9 cellular contexts compared by ENCODE assay signal in the genomic region with DNA sequence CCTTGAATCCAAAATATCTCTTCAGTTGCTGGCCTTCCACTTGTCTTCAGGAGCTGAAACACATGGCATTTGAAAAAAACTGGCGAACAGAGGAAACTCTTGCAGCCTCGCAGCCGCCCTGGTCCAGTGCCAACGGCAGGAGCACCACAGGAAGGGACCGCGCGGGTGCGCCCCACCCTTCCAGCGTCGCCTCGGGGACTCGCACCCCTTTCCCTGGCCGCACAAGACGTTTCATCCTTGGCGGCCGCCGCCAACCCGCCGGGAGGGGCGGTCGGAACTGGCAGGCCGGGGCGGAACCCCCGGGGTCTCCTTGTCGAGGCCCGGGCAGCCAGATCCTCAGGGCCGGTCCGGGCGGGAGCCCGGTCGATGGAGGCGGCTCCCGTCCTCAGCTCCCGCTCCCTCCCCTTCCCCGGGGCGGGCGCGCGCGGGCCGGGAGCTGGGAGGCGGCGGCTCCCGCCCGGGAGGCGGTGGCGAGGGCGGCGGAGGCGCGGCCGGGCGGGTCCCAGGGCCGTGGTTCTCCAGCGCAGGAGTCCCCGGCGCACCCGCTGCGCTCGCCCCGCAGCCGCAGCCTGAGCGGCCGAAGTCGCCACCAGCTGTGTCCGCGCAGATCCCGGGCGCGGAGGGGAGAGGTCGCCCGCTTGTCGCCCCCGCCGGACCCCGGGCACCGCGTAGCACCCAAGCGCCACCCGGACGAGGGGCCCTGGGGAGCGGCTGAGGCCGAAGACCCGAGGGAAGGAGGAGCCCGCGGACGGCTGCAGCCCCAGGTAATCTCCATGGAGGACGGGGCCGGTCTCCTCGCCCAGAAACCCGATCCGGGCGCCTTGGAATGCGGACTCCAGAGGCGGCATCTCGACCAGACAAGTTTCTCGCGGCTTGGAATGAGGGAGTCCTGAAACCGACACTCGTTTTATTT. TPM values are rescaled to one million over a fixed set of nuclear protein-coding genes. Genes with fewer than 3 reads are reported as not detected.
A peak's percentile ranks its signal among the peaks of the same experiment; 100 is the strongest.
DNase-seq lines count a peak whose midpoint lies in the region; ATAC-seq and TF ChIP-seq lines count a peak whose summit lies in the region.
"Had no signal": no experiment of that assay in that cellular context is flagged by ENCODE, and none has a peak within 500 bp of the region (broad histone marks: within the 10 kb centered on the region; RNA-seq: fewer than 3 reads in every experiment).

No MANE protein-coding gene starts in this region.

- ATAC-seq in left cardiac atrium (peak; percentile 61 to 96), GM19328 (IDR thresholded peaks at IDR 0.05; ENCODE audit: unreplicated experiment) (no peak), HG02852 (IDR thresholded peaks at IDR 0.05; ENCODE audit: unreplicated experiment) (no peak)

- H3K27me3 Mint-ChIP-seq in activated naive CD8-positive, alpha-beta T cell treated with anti-CD3 and anti-CD28 coated beads for 36 hours: peaks cover 51% of the 10 kb centered on the region

- H3K4me3 ChIP-seq in NB4 (ENCODE audit: low read depth, low read length): no peak overlapping the region

- peaks cover 6% of the 10 kb centered on the region for H3K4me1 Mint-ChIP-seq in activated naive CD8-positive, alpha-beta T cell treated with anti-CD3 and anti-CD28 coated beads for 36 hours

- H3K4me3 Mint-ChIP-seq in activated naive CD8-positive, alpha-beta T cell treated with anti-CD3 and anti-CD28 coated beads for 36 hours: peak overlapping the region; percentile 61

- no peak for TF ChIP-seq POLR2A in NB4 (IDR thresholded peaks at IDR 0.05; ENCODE audit: extremely low read depth, insufficient read length)

- H3K9me3 Mint-ChIP-seq in activated naive CD8-positive, alpha-beta T cell treated with anti-CD3 and anti-CD28 coated beads for 36 hours: no peaks in the 10 kb centered on the region

- no peak overlapping the region for H3K27ac Mint-ChIP-seq in activated naive CD8-positive, alpha-beta T cell treated with anti-CD3 and anti-CD28 coated beads for 36 hours
- H3K27ac Mint-ChIP-seq: CD4-positive, CD25-positive, alpha-beta regulatory T cell had no signal

- no peaks in the 10 kb centered on the region for H3K36me3 Mint-ChIP-seq in activated naive CD8-positive, alpha-beta T cell treated with anti-CD3 and anti-CD28 coated beads for 36 hours
- H3K36me3 Mint-ChIP-seq: CD4-positive, CD25-positive, alpha-beta regulatory T cell had no signal

- intact Hi-C loops in left cardiac atrium (cut with DNase I): no loop called here
- intact Hi-C loops in posterior vena cava (cut with DNase I): no loop called here

- DNase-seq in NCI-H2196 (lab: John Stamatoyannopoulos, UW; ENCODE audit: unreplicated experiment) (peak; percentile 6), NCI-H2196 treated with DMSO at 0.1 percent for 48 hours (lab: John Stamatoyannopoulos, UW; ENCODE audit: unreplicated experiment) (no peak), NB4 (ENCODE audit: low read depth) (peak; percentile 54), left cardiac atrium (peak; percentile 56), posterior vena cava (ENCODE audit: low spot score) (peak; percentile 80)
- peak; percentile 3 for DNase-seq in activated naive CD8-positive, alpha-beta T cell treated with anti-CD3 and anti-CD28 coated beads for 36 hours

- no peak for TF ChIP-seq CTCF in NB4 (IDR thresholded peaks at IDR 0.05; ENCODE audit: low read depth, low read length)

RNA-seq across cellular contexts. Expression of gene NDST3, which starts 0.9 kb away (rescaled TPM):
- total RNA-seq in activated naive CD8-positive, alpha-beta T cell treated with anti-CD3 and anti-CD28 coated beads for 36 hours: not detected
- total RNA-seq in left cardiac atrium: not detected
- under 1 TPM in 1 of 2 donors, not detected in 1; 0.10 TPM for total RNA-seq in posterior vena cava
- total RNA-seq: CD4-positive, CD25-positive, alpha-beta regulatory T cell had no signal

Comparison
In these comparisons a context has a peak if more than half of its experiments do, and no peak if none do; other contexts are left out.
1. ATAC-seq: peak in left cardiac atrium (2 of 2); none in GM19328 (single experiment) and HG02852 (single experiment).